ENCODE assay signal across 24 cellular contexts in genomic region chr17:6498356-6498755, GRCh38.
"Had no signal": no experiment of that assay in that cellular context is flagged by ENCODE, and none has a peak within 500 bp of the region (broad histone marks: within the 10 kb centered on the region; RNA-seq: fewer than 3 reads in every experiment).

No MANE protein-coding gene starts in this region.

- H3K27ac Mint-ChIP-seq: activated CD4-positive, alpha-beta T cell treated with anti-CD3 and anti-CD28 coated beads, Interleukin-2, amount 10 ng/mL, durations not matched to agents 7 days and 5 days; activated CD8-positive, alpha-beta T cell treated with anti-CD3 and anti-CD28 coated beads, Interleukin-2, amount 10 ng/mL, durations not matched to agents 7 days and 5 days; activated naive CD8-positive, alpha-beta T cell treated with anti-CD3 and anti-CD28 coated beads for 36 hours; mesothelial cell of epicardium; natural killer cell; stimulated activated naive CD8-positive, alpha-beta T cell treated with anti-CD3 and anti-CD28 coated beads, Interleukin-15, Interleukin-2, amounts not matched to agents 100 ng/mL and 50 ng/mL, for 24 hours had no signal

- H3K4me3 Mint-ChIP-seq: activated CD4-positive, alpha-beta T cell treated with anti-CD3 and anti-CD28 coated beads, Interleukin-2, amount 10 ng/mL, durations not matched to agents 7 days and 5 days; activated CD8-positive, alpha-beta T cell treated with anti-CD3 and anti-CD28 coated beads, Interleukin-2, amount 10 ng/mL, durations not matched to agents 7 days and 5 days; activated naive CD8-positive, alpha-beta T cell treated with anti-CD3 and anti-CD28 coated beads for 36 hours; activated T-cell treated with anti-CD3 and anti-CD28 coated beads, Interleukin-2, amount 50 U/mL, for 4 hours; mesothelial cell of epicardium; natural killer cell; stimulated activated naive CD8-positive, alpha-beta T cell treated with anti-CD3 and anti-CD28 coated beads, Interleukin-15, Interleukin-2, amounts not matched to agents 100 ng/mL and 50 ng/mL, for 24 hours had no signal

- H3K27me3 ChIP-seq: breast epithelium, pancreas, right atrium auricular region, suprapubic skin, uterus had no signal

- H3K27ac ChIP-seq: breast epithelium, lower lobe of right lung, pancreas, psoas muscle, right atrium auricular region, suprapubic skin, tibial nerve, uterus, WERI-Rb-1 had no signal

- H3K9me3 Mint-ChIP-seq: activated CD4-positive, alpha-beta T cell treated with anti-CD3 and anti-CD28 coated beads, Interleukin-2, amount 10 ng/mL, durations not matched to agents 7 days and 5 days; activated naive CD8-positive, alpha-beta T cell treated with anti-CD3 and anti-CD28 coated beads for 36 hours; activated T-cell treated with anti-CD3 and anti-CD28 coated beads, Interleukin-2, amount 50 U/mL, for 4 hours; mesothelial cell of epicardium; natural killer cell; stimulated activated naive CD8-positive, alpha-beta T cell treated with anti-CD3 and anti-CD28 coated beads, Interleukin-15, Interleukin-2, amounts not matched to agents 100 ng/mL and 50 ng/mL, for 24 hours had no signal

- ATAC-seq: activated CD8-positive, alpha-beta T cell treated with anti-CD3 and anti-CD28 coated beads, Interleukin-2, amount 10 ng/mL, durations not matched to agents 7 days and 5 days; activated T-cell treated with anti-CD3 and anti-CD28 coated beads, Interleukin-2, amount 50 U/mL, for 4 hours; left lobe of liver; lower lobe of right lung; natural killer cell; pancreas; psoas muscle had no signal

- H3K9me3 ChIP-seq: breast epithelium, lower lobe of right lung, pancreas, psoas muscle, right atrium auricular region, suprapubic skin, tibial nerve, uterus had no signal

- H3K36me3 ChIP-seq: breast epithelium, lower lobe of right lung, pancreas, right atrium auricular region, suprapubic skin, uterus, WERI-Rb-1 had no signal

- DNase-seq: activated CD4-positive, alpha-beta T cell treated with anti-CD3 and anti-CD28 coated beads, Interleukin-2, amount 10 ng/mL, durations not matched to agents 7 days and 5 days; activated CD4-positive, CD25-positive, alpha-beta regulatory T cell treated with anti-CD3 and anti-CD28 coated beads, Interleukin-2, amount 50 U/mL, for 72 hours; activated CD8-positive, alpha-beta T cell treated with anti-CD3 and anti-CD28 coated beads, Interleukin-2, amount 10 ng/mL, durations not matched to agents 7 days and 5 days; activated naive CD4-positive, alpha-beta T cell treated with Interleukin-2 at 50 U/mL for 16 hours; activated naive CD8-positive, alpha-beta T cell treated with anti-CD3 and anti-CD28 coated beads for 36 hours; activated T-cell treated with anti-CD3 and anti-CD28 coated beads, Interleukin-2, amount 50 U/mL, for 4 hours; effector CD8-positive, alpha-beta T cell; erythroblast; foreskin fibroblast; natural killer cell; psoas muscle; stimulated activated CD4-positive, alpha-beta T cell treated with anti-CD3 and anti-CD28 coated beads, Interleukin-1b, Interleukin-23, amount 100 ng/mL, for 48 hours; T-helper 1 cell; uterus; WERI-Rb-1 had no signal

- H3K4me3 ChIP-seq: breast epithelium, lower lobe of right lung, pancreas, psoas muscle, right atrium auricular region, suprapubic skin, tibial nerve, uterus had no signal

- H3K36me3 Mint-ChIP-seq: activated naive CD8-positive, alpha-beta T cell treated with anti-CD3 and anti-CD28 coated beads for 36 hours; mesothelial cell of epicardium; natural killer cell had no signal

- H3K4me1 ChIP-seq: breast epithelium, lower lobe of right lung, pancreas, uterus had no signal
